In genomic region chrX:136691028-136691809, GRCh38 we compare ENCODE assay signal across 14 cellular contexts. TPM values are rescaled to one million over a fixed set of nuclear protein-coding genes. Genes with fewer than 3 reads are reported as not detected.
DNase-seq lines count a peak whose midpoint lies in the region; ATAC-seq, FAIRE-seq and TF ChIP-seq lines count a peak whose summit lies in the region.
"Had no signal": no experiment of that assay in that cellular context is flagged by ENCODE, and none has a peak within 500 bp of the region (broad histone marks: within the 10 kb centered on the region; RNA-seq: fewer than 3 reads in every experiment).

No MANE protein-coding gene starts in this region.

- H3K27ac Mint-ChIP-seq in activated CD8-positive, alpha-beta memory T cell treated with anti-CD3 and anti-CD28 coated beads, Interleukin-2, amount 10 ng/mL, durations not matched to agents 7 days and 5 days: peak overlapping the region; percentile 93
- H3K27ac Mint-ChIP-seq: type B pancreatic cell had no signal

- H3K36me3 ChIP-seq in MM.1S (replicated peaks; ENCODE audit: insufficient read depth, low read length) (no peaks in the 10 kb centered on the region), K562 (ENCODE audit: control insufficient read depth, insufficient read depth, low read length) (no peaks in the 10 kb centered on the region), spleen (peaks cover 0 to 41% (median 4%) of the 10 kb centered on the region in 6 donors)
- H3K36me3 ChIP-seq: MG63 had no signal

- 20% methylated on average over 3 of the region's 3 CpGs for WGBS in K562 (ENCODE audit: insufficient coverage, low coverage, missing lambda C conversion rate)
- WGBS in spleen, 5 donors: 37 to 63% (median 47%) methylated on average over 3 of the region's 3 CpGs

- no peak for DNase-seq in activated CD8-positive, alpha-beta memory T cell treated with anti-CD3 and anti-CD28 coated beads, Interleukin-2, amount 10 ng/mL, durations not matched to agents 7 days and 5 days
- DNase-seq in activated CD8-positive, alpha-beta memory T cell treated with anti-CD3 and anti-CD28 coated beads, Interleukin-2, amount 50 U/mL, for 48 hours: no peak
- DNase-seq in MM.1S: peak; percentile 51
- DNase-seq in K562 (ENCODE audit: extremely low read depth in 1 of 4, low spot score in 3 of 4): no peak
- no peak for DNase-seq in spleen
- DNase-seq in KG1 (lab: John Stamatoyannopoulos, UW): no peak
- DNase-seq in COLO829 (ENCODE audit: low spot score): no peak
- DNase-seq in NCI-H146 treated with DMSO at 0.1 percent for 48 hours (lab: John Stamatoyannopoulos, UW; ENCODE audit: unreplicated experiment): no peak
- DNase-seq: amygdala, MG63 had no signal

- H3K9me3 ChIP-seq in MM.1S (replicated peaks; ENCODE audit: insufficient read depth, low read length) (no peaks in the 10 kb centered on the region), K562 (replicated peaks; ENCODE audit: control insufficient read depth, insufficient read depth, low read depth, low read length) (no peaks in the 10 kb centered on the region), spleen (no peaks in the 10 kb centered on the region)
- H3K9me3 ChIP-seq: MG63 had no signal

- H4K20me1 ChIP-seq in MM.1S (ENCODE audit: insufficient read depth, low read length) (no peaks in the 10 kb centered on the region), K562 (replicated peaks; ENCODE audit: control insufficient read depth, insufficient read depth, low read length) (no peaks in the 10 kb centered on the region)

- H3K4me1 ChIP-seq in MM.1S (ENCODE audit: low read length) (peaks cover 47% of the 10 kb centered on the region), K562 (replicated peaks in 1 of 2; ENCODE audit: control insufficient read depth in 2 of 2, insufficient read depth in 2 of 2, low read length in 2 of 2) (no peaks in the 10 kb centered on the region; a peak in 2 of 5 replicates), spleen (peaks cover 0 to 45% (median 9%) of the 10 kb centered on the region in 6 donors)

- peaks cover 82% of the 10 kb centered on the region for H3K4me1 Mint-ChIP-seq in activated CD8-positive, alpha-beta memory T cell treated with anti-CD3 and anti-CD28 coated beads, Interleukin-2, amount 10 ng/mL, durations not matched to agents 7 days and 5 days

- FAIRE-seq in K562 (lab: Jason Lieb, UNC): no peak
- FAIRE-seq: keratinocyte had no signal

- H3K9ac ChIP-seq in MM.1S (ENCODE audit: low read length): no peak overlapping the region
- H3K9ac ChIP-seq in K562 (ENCODE audit: insufficient read depth in 1 of 2, low read depth in 2 of 2, low read length in 2 of 2): no peak overlapping the region

- TF ChIP-seq CTCF in MM.1S (IDR thresholded peaks at IDR 0.05; ENCODE audit: low read length) (no peak), K562 (IDR thresholded peaks at IDR 0.05 in 2 of 3, conservative IDR thresholded peaks at IDR 0.05 in 1 of 3; ENCODE audit: insufficient read depth in 2 of 3, low read depth in 1 of 3, low read length in 3 of 3) (no peak), spleen (IDR thresholded peaks at IDR 0.05 in 8 of 11, conservative IDR thresholded peaks at IDR 0.05 in 3 of 11) (no peak)

- no peak for TF ChIP-seq POLR2A in K562 (conservative IDR thresholded peaks at IDR 0.05)
- no peak for TF ChIP-seq POLR2A in spleen (IDR thresholded peaks at IDR 0.05)

- H3K27me3 Mint-ChIP-seq in activated CD8-positive, alpha-beta memory T cell treated with anti-CD3 and anti-CD28 coated beads, Interleukin-2, amount 10 ng/mL, durations not matched to agents 7 days and 5 days: no peaks in the 10 kb centered on the region
- H3K27me3 Mint-ChIP-seq: type B pancreatic cell had no signal

- ATAC-seq in activated CD8-positive, alpha-beta memory T cell treated with anti-CD3 and anti-CD28 coated beads, Interleukin-2, amount 10 ng/mL, durations not matched to agents 7 days and 5 days: peak; percentile 43
- no peak for ATAC-seq in K562

- no peaks in the 10 kb centered on the region for H3K9me3 Mint-ChIP-seq in activated CD8-positive, alpha-beta memory T cell treated with anti-CD3 and anti-CD28 coated beads, Interleukin-2, amount 10 ng/mL, durations not matched to agents 7 days and 5 days (ENCODE audit: low read depth)

- no peak overlapping the region for H3K4me3 ChIP-seq in MM.1S (ENCODE audit: low read length)
- no peak overlapping the region for H3K4me3 ChIP-seq in K562
- no peak overlapping the region for H3K4me3 ChIP-seq in spleen
- H3K4me3 ChIP-seq: MG63 had no signal

- H3K4me3 Mint-ChIP-seq in activated CD8-positive, alpha-beta memory T cell treated with anti-CD3 and anti-CD28 coated beads, Interleukin-2, amount 10 ng/mL, durations not matched to agents 7 days and 5 days: no peak overlapping the region
- H3K4me3 Mint-ChIP-seq: type B pancreatic cell had no signal

- H2AFZ ChIP-seq in MM.1S (ENCODE audit: low read length) (no peak overlapping the region), K562 (ENCODE audit: low read depth, low read length) (no peak overlapping the region)

- 0 out of 2 replicates have a peak overlapping the region, but pooled peaks have one; percentile 2 for H3K4me2 ChIP-seq in MM.1S (ENCODE audit: low read depth, low read length)
- H3K4me2 ChIP-seq in K562 (ENCODE audit: insufficient read depth, low read length): no peak overlapping the region

- TF ChIP-seq EP300 in K562 (IDR thresholded peaks at IDR 0.05; ENCODE audit: low read length): no peak

- in situ Hi-C loops in K562 (cut with MboI): loop anchor here (25.0 kb wide), 1 partner anchor 654 kb away; no protein-coding TSS in a partner anchor

- H3K27me3 ChIP-seq in MM.1S (replicated peaks; ENCODE audit: insufficient read depth, low read length) (no peaks in the 10 kb centered on the region), K562 (ENCODE audit: control insufficient read depth in 2 of 2, insufficient read depth in 2 of 2, low read length in 2 of 2) (no peaks in the 10 kb centered on the region), spleen (replicated peaks in 1 of 7) (no peaks in the 10 kb centered on the region)
- H3K27me3 ChIP-seq: MG63 had no signal

- no peak for TF ChIP-seq RAD21 in K562 (CRISPR knock-in tag; conservative IDR thresholded peaks at IDR 0.05 in 1 of 2, IDR thresholded peaks at IDR 0.05 in 1 of 2)

- CTCF ChIA-PET in activated CD8-positive, alpha-beta memory T cell treated with anti-CD3 and anti-CD28 coated beads, Interleukin-2, amount 10 ng/mL, durations not matched to agents 7 days and 5 days (lab: Charles Lee): interaction anchor here (0.7 kb wide), 1 partner anchor 117 kb away, joined by 3 read pairs; no protein-coding TSS in a partner anchor
- CTCF ChIA-PET in K562 (lab: Yijun Ruan, JAX; ENCODE audit: low intra/inter-chr PET ratio): no interaction called here

- H3K9me1 ChIP-seq in K562 (ENCODE audit: control insufficient read depth, insufficient read depth, low read length): no peaks in the 10 kb centered on the region

- peaks cover 33% of the 10 kb centered on the region for H3K36me3 Mint-ChIP-seq in activated CD8-positive, alpha-beta memory T cell treated with anti-CD3 and anti-CD28 coated beads, Interleukin-2, amount 10 ng/mL, durations not matched to agents 7 days and 5 days
- H3K36me3 Mint-ChIP-seq: type B pancreatic cell had no signal

- H3K79me2 ChIP-seq in MM.1S (ENCODE audit: low read length): no peaks in the 10 kb centered on the region
- no peaks in the 10 kb centered on the region for H3K79me2 ChIP-seq in K562 (ENCODE audit: control insufficient read depth, insufficient read depth, low read length)

- no TSS peak for BruUV-seq in K562 (replicated peaks; lab: Mats Ljungman, UMichigan)

- intact Hi-C loops in K562 (cut with micrococcal nuclease): loop anchor here (10.0 kb wide), 3 partner anchors 116 to 656 kb away; no protein-coding TSS in a partner anchor
- intact Hi-C loops in spleen (cut with DNase I; ENCODE audit: low total_unique reads): no loop called here

- peaks cover 21% of the 10 kb centered on the region for H3F3A ChIP-seq in MM.1S (ENCODE audit: insufficient read depth, low read length)

- H3K27ac ChIP-seq in MM.1S (ENCODE audit: low read length) (no peak overlapping the region; the same call in 1 of the 2 replicates), K562 (ENCODE audit: extremely low read depth, low read depth, low read length) (no peak overlapping the region), spleen (peak overlapping the region in 5 of 8 donors; percentile 12 to 67 (median 54))

- POLR2A ChIA-PET in K562 (lab: Yijun Ruan, JAX): no interaction called here

- H3K9me2 ChIP-seq in MM.1S (replicated peaks; ENCODE audit: insufficient read depth, low read length): no peaks in the 10 kb centered on the region

TF ChIP-seq in K562, 482 proteins besides CTCF, POLR2A, EP300 and RAD21:
- TF ChIP-seq ZNF239 (CRISPR knock-in tag; IDR thresholded peaks at IDR 0.05) (no peak), HMBOX1 (IDR thresholded peaks at IDR 0.05) (peak; percentile 46; the same call in 1 of the 2 replicates)

RNA-seq across cellular contexts. Expression of gene CD40LG, which starts 43.3 kb away (rescaled TPM):
- 10 to 100 TPM in 1 of 2 experiments, 1 to 10 TPM in 1; 5.9 to 12.7 TPM for total RNA-seq in activated CD8-positive, alpha-beta memory T cell treated with anti-CD3 and anti-CD28 coated beads, Interleukin-2, amount 10 ng/mL, durations not matched to agents 7 days and 5 days
- total RNA-seq in K562 (2011; cell fraction: chromatin; rRNA removed; ENCODE audit: low replicate concordance): not detected in 2 replicates
- total RNA-seq in K562 (2011; cell fraction: nucleolus; rRNA removed): not detected in 2 replicates
- not detected in 2 replicates for total RNA-seq in K562 (2011; cell fraction: nucleoplasm; rRNA removed)
- total RNA-seq in K562 (2014; rRNA removed) (not detected in 2 replicates), K562 (2014; rRNA removed; fragmentation: Illumina TruSeq; extraction: Trizol) (not detected in 2 replicates), K562 (2015; rRNA removed; fragmentation: Illumina TruSeq; extraction: Trizol) (not detected in 2 replicates), K562 (2021) (0.11 TPM in 1 of 2 replicates, not detected in the other), spleen (1 to 10 TPM; 1.5 to 8.7 (median 4.3) TPM)
- polyA plus RNA-seq in K562 (2011; rRNA removed) (not detected in 2 replicates), K562 (2014; fragmentation: Illumina TruSeq; extraction: Trizol) (not detected in 2 replicates), K562 (2014; fragmentation: Nextera tagmentation; extraction: Ambion mirVana) (not detected), K562 (2014; rRNA removed) (not detected in 2 replicates), spleen (1 to 10 TPM; 1.3 to 2.2 (median 1.8) TPM)
- not detected in 2 replicates for polyA plus RNA-seq in K562 (2011; cell fraction: cytosol; rRNA removed)
- not detected in 2 replicates for polyA plus RNA-seq in K562 (2011; cell fraction: nucleus; rRNA removed)
- polyA plus RNA-seq in K562 (2012): not detected in 2 replicates
- not detected in 2 replicates for polyA minus RNA-seq in K562 (2011; rRNA and poly(A)+ RNA removed)
- not detected in 2 replicates for polyA minus RNA-seq in K562 (2011; cell fraction: cytosol; rRNA and poly(A)+ RNA removed)
- not detected in 2 replicates for polyA minus RNA-seq in K562 (2011; cell fraction: nucleus; rRNA and poly(A)+ RNA removed)
- total RNA-seq: fibroblast of lung had no signal
- polyA plus RNA-seq: AG04450, fibroblast of lung, keratinocyte had no signal

Comparison
In these comparisons a context has a peak if more than half of its experiments do, and no peak if none do; other contexts are left out.
1. H3K27ac ChIP-seq: peak in spleen (5 of 8); none in MM.1S (single experiment) and K562 (single experiment).